13 cellular contexts compared by ENCODE assay signal in the genomic region with DNA sequence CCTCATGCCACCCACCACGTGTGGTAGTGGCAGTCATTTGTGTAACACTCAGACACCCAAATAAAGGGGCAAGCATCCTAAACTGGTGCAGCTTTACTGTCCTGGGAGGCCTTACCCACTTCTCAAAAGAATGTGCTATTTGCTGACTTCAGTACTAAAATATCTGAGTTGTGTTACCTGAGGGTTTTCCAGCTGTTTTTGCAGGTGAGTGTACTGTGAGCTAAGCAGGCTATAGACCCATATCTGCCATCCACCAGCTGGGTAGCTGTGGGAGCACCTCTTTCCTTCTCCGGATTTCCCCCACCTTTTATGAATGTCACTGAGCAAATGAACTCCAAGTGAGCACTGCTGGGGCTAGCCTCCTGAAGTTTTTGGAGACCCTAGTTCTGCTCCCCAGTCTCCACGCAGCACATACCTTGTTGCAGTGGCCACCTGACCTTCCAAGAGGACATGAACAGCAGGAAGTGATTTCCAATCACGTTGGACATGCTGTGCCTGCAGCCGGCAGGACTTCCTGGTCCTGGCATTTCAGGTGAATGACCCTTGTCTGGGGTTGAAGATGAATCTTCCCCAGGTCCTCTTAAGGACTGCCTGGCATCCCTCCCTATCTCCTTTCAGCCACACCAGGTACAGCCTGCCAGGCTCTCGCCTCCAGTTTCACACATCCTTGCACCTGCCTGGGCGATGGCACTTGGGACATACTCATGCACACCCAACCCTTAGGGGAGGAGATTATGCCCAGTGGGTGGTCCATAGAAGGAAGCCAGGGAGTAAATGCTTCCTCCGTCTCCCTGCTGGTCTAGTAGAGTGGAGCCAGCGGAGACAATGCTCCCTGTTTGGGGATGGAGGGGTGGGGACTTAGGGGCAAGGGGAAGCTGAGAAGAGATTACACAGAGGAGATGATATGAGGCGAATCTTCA.
DNase-seq lines count a peak whose midpoint lies in the region; ATAC-seq and TF ChIP-seq lines count a peak whose summit lies in the region.
"Had no signal": no experiment of that assay in that cellular context is flagged by ENCODE, and none has a peak within 500 bp of the region (broad histone marks: within the 10 kb centered on the region; RNA-seq: fewer than 3 reads in every experiment).

No MANE protein-coding gene starts in this region.

- POLR2A ChIA-PET in PC-3 (lab: Charles Lee; ENCODE audit: unreplicated experiment) = interaction anchor here (0.6 kb wide), 1 partner anchor 32 kb away, joined by 3 read pairs; no protein-coding TSS in a partner anchor

- DNase-seq in COR-L47 (lab: John Stamatoyannopoulos, UW) (peak; percentile 29), PC-3 (peak; percentile 38), epithelial cell of esophagus (ENCODE audit: low read depth) (peak; percentile 45), NCI-H187 treated with DMSO at 0.1 percent for 48 hours (lab: John Stamatoyannopoulos, UW) (no peak)
- DNase-seq in activated CD4-positive, alpha-beta T cell treated with anti-CD3 and anti-CD28 coated beads, Interleukin-2, amount 50 U/mL, for 48 hours = no peak
- no peak for DNase-seq in effector CD8-positive, alpha-beta T cell (lab: John Stamatoyannopoulos, UW)
- DNase-seq: activated B cell treated with CpG ODN at 0.5 μM for 24 hours; activated CD8-positive, alpha-beta memory T cell treated with anti-CD3 and anti-CD28 coated beads, Interleukin-2, amount 50 U/mL, for 48 hours; Karpas-422; NCI-H2081 had no signal

- no peaks in the 10 kb centered on the region for H3F3A ChIP-seq in PC-3 (ENCODE audit: low read length, unreplicated experiment)

- no peaks in the 10 kb centered on the region for H3K9me2 ChIP-seq in PC-3 (replicated peaks; ENCODE audit: low read length)

- H3K4me1 ChIP-seq in PC-3 (ENCODE audit: insufficient read depth, low read length) = peaks cover 34% of the 10 kb centered on the region
- H3K4me1 ChIP-seq in parathyroid adenoma = peaks cover 10% of the 10 kb centered on the region
- H3K4me1 ChIP-seq: BLaER1 had no signal

- TF ChIP-seq CTCF in PC-3 (conservative IDR thresholded peaks at IDR 0.05; ENCODE audit: low read depth, low read length) = no peak
- no peak for TF ChIP-seq CTCF in epithelial cell of esophagus (IDR thresholded peaks at IDR 0.05; ENCODE audit: insufficient read depth, low read depth, low read length, missing control alignments)
- TF ChIP-seq CTCF in parathyroid adenoma (IDR thresholded peaks at IDR 0.05) = no peak

- BruUV-seq in PC-3 (replicated peaks; lab: Mats Ljungman, UMichigan) = no TSS peak

- H2AFZ ChIP-seq in PC-3 (ENCODE audit: low read length) (peak overlapping the region; percentile 19; the same call in 1 of the 2 replicates), parathyroid adenoma (no peak overlapping the region)

- H3K4me3 ChIP-seq in PC-3 (ENCODE audit: low read length) (peak overlapping the region; percentile 15; the same call in 1 of the 2 replicates), epithelial cell of esophagus (ENCODE audit: low read length) (no peak overlapping the region), parathyroid adenoma (ENCODE audit: low read depth, low read length) (no peak overlapping the region)
- H3K4me3 ChIP-seq: BLaER1 had no signal

- H3K27me3 ChIP-seq in PC-3 (ENCODE audit: low read length) (no peaks in the 10 kb centered on the region), parathyroid adenoma (ENCODE audit: control insufficient read depth, insufficient read depth, low read length) (no peaks in the 10 kb centered on the region)
- H3K27me3 ChIP-seq: BLaER1 had no signal

- peak overlapping the region; percentile 54 for H3K27ac ChIP-seq in PC-3 (ENCODE audit: low read length)
- H3K27ac ChIP-seq in parathyroid adenoma = peak overlapping the region; percentile 78
- H3K27ac ChIP-seq: BLaER1 had no signal

- CTCF ChIA-PET in PC-3 (lab: Charles Lee) = no interaction called here

- no peaks in the 10 kb centered on the region for H3K79me2 ChIP-seq in PC-3 (ENCODE audit: low read length)
- H3K79me2 ChIP-seq in parathyroid adenoma = no peaks in the 10 kb centered on the region

- H3K9me3 ChIP-seq in PC-3 (ENCODE audit: low read length) (peaks cover 10% of the 10 kb centered on the region; the same call in 1 of the 2 replicates), parathyroid adenoma (ENCODE audit: control insufficient read depth, low read length) (no peaks in the 10 kb centered on the region)

- intact Hi-C loops in PC-3 (cut with micrococcal nuclease) = no loop called here

- H3K9ac ChIP-seq in PC-3 (ENCODE audit: low read length) (no peak overlapping the region; the same call in 1 of the 2 replicates), parathyroid adenoma (no peak overlapping the region)
- H3K9ac ChIP-seq: BLaER1 had no signal

- peak; percentile 12; the same call in 1 of the 2 replicates for ATAC-seq in PC-3
- no peak for ATAC-seq in GM19452 (IDR thresholded peaks at IDR 0.05; ENCODE audit: unreplicated experiment)

- peak overlapping the region; percentile 72 for H3K4me2 ChIP-seq in PC-3 (ENCODE audit: low read length)
- H3K4me2 ChIP-seq in parathyroid adenoma (ENCODE audit: low read length) = peak overlapping the region; percentile 50
- H3K4me2 ChIP-seq: BLaER1 had no signal

- no peaks in the 10 kb centered on the region for H4K20me1 ChIP-seq in PC-3 (ENCODE audit: low read length)
- H4K20me1 ChIP-seq: BLaER1 had no signal

- H3K36me3 ChIP-seq in PC-3 (ENCODE audit: low read depth, low read length) (no peaks in the 10 kb centered on the region; the same call in 1 of the 2 replicates), parathyroid adenoma (ENCODE audit: control insufficient read depth, insufficient read depth, low read length) (no peaks in the 10 kb centered on the region)
- H3K36me3 ChIP-seq: BLaER1 had no signal

Comparison
In these comparisons a context has a peak if more than half of its experiments do, and no peak if none do; other contexts are left out.
1. DNase-seq: peak in COR-L47 (single experiment), PC-3 (single experiment) and epithelial cell of esophagus (single experiment); none in activated CD4-positive, alpha-beta T cell treated with anti-CD3 and anti-CD28 coated beads, Interleukin-2, amount 50 U/mL, for 48 hours (0 of 2), NCI-H187 treated with DMSO at 0.1 percent for 48 hours (single experiment) and effector CD8-positive, alpha-beta T cell (single experiment).